In genomic region chr1:152005360-152005912, GRCh38 we compare ENCODE assay signal across 23 cellular contexts.
"Had no signal": no experiment of that assay in that cellular context is flagged by ENCODE, and none has a peak within 500 bp of the region (broad histone marks: within the 10 kb centered on the region; RNA-seq: fewer than 3 reads in every experiment).

No MANE protein-coding gene starts in this region.

- H3K27ac ChIP-seq: HL-60 had no signal

- ATAC-seq: Panc1, PC-3 had no signal

- H3K4me2 ChIP-seq: SK-N-SH had no signal

- H3K9me3 ChIP-seq: MG63, SK-N-SH had no signal

- H3K36me3 ChIP-seq: MG63 had no signal

- H3K9me2 ChIP-seq: SK-N-SH had no signal

- DNase-seq: Karpas-422, KG1, MG63, NCI-H1092, NCI-H1105 treated with DMSO at 0.1 percent for 48 hours, NCI-H1417 treated with DMSO at 0.1 percent for 48 hours, NCI-H146, NCI-H1694 treated with DMSO at 0.1 percent for 48 hours, NCI-H1930, NCI-H2081, NCI-H2107, NCI-H226, NCI-H446, NCI-H510A, NCI-H524 treated with DMSO at 0.1 percent for 48 hours, NCI-H69, NCI-H774, PC-3, SHP77, SK-N-SH, SW 1271 had no signal

- H3K4me3 ChIP-seq: MG63 had no signal
